In genomic region chr2:220913384-220913783, GRCh38 we compare ENCODE assay signal across 30 cellular contexts.
"Had no signal": no experiment of that assay in that cellular context is flagged by ENCODE, and none has a peak within 500 bp of the region (broad histone marks: within the 10 kb centered on the region; RNA-seq: fewer than 3 reads in every experiment).

No MANE protein-coding gene starts in this region.

- DNase-seq: activated CD4-positive, alpha-beta T cell treated with anti-CD3 and anti-CD28 coated beads, Interleukin-2, amount 10 ng/mL, durations not matched to agents 24 days and 14 days; activated CD4-positive, alpha-beta T cell treated with anti-CD3 and anti-CD28 coated beads, Interleukin-2, amount 50 U/mL, for 4 hours; activated CD8-positive, alpha-beta T cell treated with anti-CD3 and anti-CD28 coated beads for 36 hours; activated gamma-delta T cell; activated naive CD4-positive, alpha-beta T cell treated with Interleukin-2 at 50 U/mL for 16 hours; activated naive CD8-positive, alpha-beta T cell treated with anti-CD3 and anti-CD28 coated beads, Interleukin-2, amount 10 ng/mL, durations not matched to agents 7 days and 5 days; activated T-cell treated with anti-CD3 and anti-CD28 coated beads, Interleukin-2, amount 50 U/mL, for 1 hour; adrenal gland; brain microvascular endothelial cell; Kasumi-1; KG1; MM.1S; NCI-H1092 treated with DMSO at 0.1 percent for 48 hours; NCI-H1417; NCI-H146; NCI-H187; NCI-H2029 treated with DMSO at 0.1 percent for 48 hours; NCI-H2107; NCI-H2171 treated with DMSO at 0.1 percent for 48 hours; NCI-H2227 treated with DMSO at 0.1 percent for 48 hours; NCI-H524 treated with DMSO at 0.1 percent for 48 hours; SHP77; SJCRH30; T1000 had no signal

- H3K36me3 Mint-ChIP-seq: activated naive CD4-positive, alpha-beta T cell treated with anti-CD3 and anti-CD28 coated beads, Interleukin-2, amount 50 U/mL, for 24 hours; activated naive CD8-positive, alpha-beta T cell treated with anti-CD3 and anti-CD28 coated beads, Interleukin-2, amount 10 ng/mL, durations not matched to agents 7 days and 5 days had no signal

- H3K4me3 Mint-ChIP-seq: activated CD4-positive, alpha-beta T cell treated with anti-CD3 and anti-CD28 coated beads, Interleukin-2, amount 10 ng/mL, durations not matched to agents 24 days and 14 days; activated CD8-positive, alpha-beta T cell treated with anti-CD3 and anti-CD28 coated beads for 36 hours; activated naive CD4-positive, alpha-beta T cell treated with anti-CD3 and anti-CD28 coated beads, Interleukin-2, amount 50 U/mL, for 24 hours; activated naive CD8-positive, alpha-beta T cell treated with anti-CD3 and anti-CD28 coated beads, Interleukin-2, amount 10 ng/mL, durations not matched to agents 7 days and 5 days; central memory CD8-positive, alpha-beta T cell had no signal

- H3K4me1 ChIP-seq: adrenal gland, SJCRH30 had no signal

- H3K4me3 ChIP-seq: adrenal gland, cardiac muscle cell, SJCRH30, SK-N-MC had no signal

- ATAC-seq: activated CD8-positive, alpha-beta T cell treated with anti-CD3 and anti-CD28 coated beads for 36 hours; Panc1 had no signal

- H3K27ac ChIP-seq: adrenal gland, brain microvascular endothelial cell, cardiac muscle cell, SJCRH30, SK-N-MC had no signal

- H3K9me3 ChIP-seq: adrenal gland, SJCRH30 had no signal

- H3K9me3 Mint-ChIP-seq: activated CD4-positive, alpha-beta T cell treated with anti-CD3 and anti-CD28 coated beads, Interleukin-2, amount 10 ng/mL, durations not matched to agents 24 days and 14 days; activated CD8-positive, alpha-beta T cell treated with anti-CD3 and anti-CD28 coated beads for 36 hours; activated naive CD4-positive, alpha-beta T cell treated with anti-CD3 and anti-CD28 coated beads, Interleukin-2, amount 50 U/mL, for 24 hours; activated naive CD8-positive, alpha-beta T cell treated with anti-CD3 and anti-CD28 coated beads, Interleukin-2, amount 10 ng/mL, durations not matched to agents 7 days and 5 days; activated T-helper 2 cell treated with anti-CD3 and anti-CD28 coated beads, Interferon-gamma antibody, Interleukin-2, Interleukin-4, amounts not matched to agents 10 μg/mL and 5 μg/mL and 100 μg/mL, durations not matched to agents 14 hours and 24 hours and 36 hours; central memory CD8-positive, alpha-beta T cell had no signal

- H3K27me3 ChIP-seq: adrenal gland, brain microvascular endothelial cell, cardiac muscle cell, SJCRH30 had no signal

- H3K4me1 Mint-ChIP-seq: activated CD4-positive, alpha-beta T cell treated with anti-CD3 and anti-CD28 coated beads, Interleukin-2, amount 10 ng/mL, durations not matched to agents 24 days and 14 days; activated naive CD4-positive, alpha-beta T cell treated with anti-CD3 and anti-CD28 coated beads, Interleukin-2, amount 50 U/mL, for 24 hours; activated naive CD8-positive, alpha-beta T cell treated with anti-CD3 and anti-CD28 coated beads, Interleukin-2, amount 10 ng/mL, durations not matched to agents 7 days and 5 days; central memory CD8-positive, alpha-beta T cell had no signal

- H3K36me3 ChIP-seq: adrenal gland, brain microvascular endothelial cell, cardiac muscle cell, SJCRH30 had no signal

- H3K27me3 Mint-ChIP-seq: activated naive CD8-positive, alpha-beta T cell treated with anti-CD3 and anti-CD28 coated beads, Interleukin-2, amount 10 ng/mL, durations not matched to agents 7 days and 5 days had no signal

- H3K27ac Mint-ChIP-seq: activated CD4-positive, alpha-beta T cell treated with anti-CD3 and anti-CD28 coated beads, Interleukin-2, amount 10 ng/mL, durations not matched to agents 24 days and 14 days; activated CD8-positive, alpha-beta T cell treated with anti-CD3 and anti-CD28 coated beads for 36 hours; activated naive CD4-positive, alpha-beta T cell treated with anti-CD3 and anti-CD28 coated beads, Interleukin-2, amount 50 U/mL, for 24 hours; activated naive CD8-positive, alpha-beta T cell treated with anti-CD3 and anti-CD28 coated beads, Interleukin-2, amount 10 ng/mL, durations not matched to agents 7 days and 5 days; activated T-helper 2 cell treated with anti-CD3 and anti-CD28 coated beads, Interferon-gamma antibody, Interleukin-2, Interleukin-4, amounts not matched to agents 10 μg/mL and 5 μg/mL and 100 μg/mL, durations not matched to agents 14 hours and 24 hours and 36 hours had no signal
